17 cellular contexts compared by ENCODE assay signal in genomic region chr17:20466553-20466952, GRCh38. TPM values are rescaled to one million over a fixed set of nuclear protein-coding genes. Genes with fewer than 3 reads are reported as not detected.
"Had no signal": no experiment of that assay in that cellular context is flagged by ENCODE, and none has a peak within 500 bp of the region (broad histone marks: within the 10 kb centered on the region; RNA-seq: fewer than 3 reads in every experiment).

No MANE protein-coding gene starts in this region.

RNA-seq across cellular contexts. Expression of gene LGALS9B, which starts 0.8 kb away (rescaled TPM):
- total RNA-seq: activated B cell treated with CpG ODN at 0.5 μM for 24 hours; activated CD4-positive, alpha-beta memory T cell treated with anti-CD3 and anti-CD28 coated beads for 36 hours; activated CD4-positive, alpha-beta T cell treated with anti-CD3 and anti-CD28 coated beads, Interleukin-2, amount 10 ng/mL, durations not matched to agents 24 days and 14 days; activated CD8-positive, alpha-beta memory T cell treated with anti-CD3 and anti-CD28 coated beads for 36 hours; activated CD8-positive, alpha-beta T cell treated with anti-CD3 and anti-CD28 coated beads for 36 hours; activated naive CD4-positive, alpha-beta T cell treated with anti-CD3 and anti-CD28 coated beads for 36 hours; activated naive CD4-positive, alpha-beta T cell treated with anti-CD3 and anti-CD28 coated beads, Interleukin-2, amount 50 U/mL, for 72 hours; activated naive CD8-positive, alpha-beta T cell treated with anti-CD3 and anti-CD28 coated beads for 36 hours; activated T-cell treated with anti-CD3 and anti-CD28 coated beads, Interleukin-2, amount 50 U/mL, for 4 hours; activated T-cell treated with anti-CD3 and anti-CD28 coated beads, Interleukin-2, amount 50 U/mL, for 72 hours; activated T-helper 1 cell treated with anti-CD3 and anti-CD28 coated beads, Interleukin-12 subunit alpha, Interleukin-12 subunit beta, Interleukin-2, Interleukin-4 antibody, amounts not matched to agents 30 ng/mL and 10 ng/mL and 1 ng/mL, durations not matched to agents 14 hours and 24 hours and 36 hours; activated T-helper 17 cell treated with anti-CD3 and anti-CD28 coated beads, Interleukin-2, amount 50 U/mL, for 72 hours; adrenal gland; astrocyte; body of pancreas; cardiac septum; cerebellum had no signal
